ENCODE assay signal across 10 cellular contexts in the genomic region with DNA sequence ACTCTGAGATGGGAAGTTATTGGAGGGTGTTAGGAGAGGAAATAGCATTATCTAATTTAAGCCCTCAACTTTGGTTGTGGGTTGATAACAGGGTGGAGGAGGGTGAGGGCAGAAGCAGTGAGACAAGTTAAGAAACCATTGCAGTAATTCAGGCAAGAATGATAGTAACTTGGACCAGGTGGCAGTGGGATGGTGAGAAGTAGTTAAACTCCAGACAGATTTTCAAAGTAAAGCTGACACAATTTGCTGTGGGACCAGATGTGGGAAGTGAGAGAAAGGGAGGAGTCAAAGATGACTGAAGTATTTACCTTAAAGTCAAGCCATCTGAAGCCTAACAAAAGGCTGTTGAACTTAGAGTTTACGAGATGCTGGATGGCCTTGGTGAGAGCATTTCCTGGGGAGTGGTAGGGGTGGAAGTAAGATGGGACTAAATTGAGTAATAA.
DNase-seq lines count a peak whose midpoint lies in the region; ATAC-seq and TF ChIP-seq lines count a peak whose summit lies in the region.
"Had no signal": no experiment of that assay in that cellular context is flagged by ENCODE, and none has a peak within 500 bp of the region (broad histone marks: within the 10 kb centered on the region; RNA-seq: fewer than 3 reads in every experiment).

No MANE protein-coding gene starts in this region.

- in situ Hi-C loops in brain microvascular endothelial cell (cut with HindIII; ENCODE audit: low pct_ligation_motif_present, low sequenced_read_pairs): no loop called here

- no peaks in the 10 kb centered on the region for H3K36me3 ChIP-seq in brain microvascular endothelial cell (replicated peaks)

- H3K27ac Mint-ChIP-seq in neural crest cell (ENCODE audit: unreplicated experiment) (peak overlapping the region; percentile 31), osteocyte (ENCODE audit: unreplicated experiment) (no peak overlapping the region)

- no peaks in the 10 kb centered on the region for H3K9me3 Mint-ChIP-seq in activated T-cell treated with anti-CD3 and anti-CD28 coated beads, Interleukin-2, amount 50 U/mL, for 4 hours
- H3K9me3 Mint-ChIP-seq in neural crest cell: peaks cover 5% of the 10 kb centered on the region
- no peaks in the 10 kb centered on the region for H3K9me3 Mint-ChIP-seq in osteocyte (ENCODE audit: unreplicated experiment)

- H3K36me3 Mint-ChIP-seq in activated T-cell treated with anti-CD3 and anti-CD28 coated beads, Interleukin-2, amount 50 U/mL, for 4 hours (ENCODE audit: insufficient read depth): no peaks in the 10 kb centered on the region
- no peaks in the 10 kb centered on the region for H3K36me3 Mint-ChIP-seq in neural crest cell (ENCODE audit: low read depth)
- no peaks in the 10 kb centered on the region for H3K36me3 Mint-ChIP-seq in osteocyte (ENCODE audit: unreplicated experiment)

- H3K27me3 ChIP-seq in brain microvascular endothelial cell (replicated peaks): no peaks in the 10 kb centered on the region

- no peak overlapping the region for H3K4me3 ChIP-seq in brain microvascular endothelial cell (ENCODE audit: low read depth, low read length)

- no peak overlapping the region for H3K27ac ChIP-seq in brain microvascular endothelial cell

- DNase-seq in activated T-cell treated with anti-CD3 and anti-CD28 coated beads, Interleukin-2, amount 50 U/mL, for 4 hours: no peak
- no peak for DNase-seq in activated T-cell treated with anti-CD3 and anti-CD28 coated beads, Interleukin-2, amount 50 U/mL, for 48 hours
- DNase-seq in neural crest cell (ENCODE audit: low read depth, low spot score) (no peak), osteocyte (ENCODE audit: extremely low spot score, unreplicated experiment) (no peak), brain microvascular endothelial cell (no peak)
- DNase-seq: mesendoderm, NCI-H1436 treated with DMSO at 0.1 percent for 48 hours had no signal

- peak in 1 of 2 donors; percentile 14 for ATAC-seq in activated T-cell treated with anti-CD3 and anti-CD28 coated beads, Interleukin-2, amount 50 U/mL, for 4 hours
- ATAC-seq in GM21786 (IDR thresholded peaks at IDR 0.05; ENCODE audit: unreplicated experiment) (peak; percentile 46), HG03565 (IDR thresholded peaks at IDR 0.05; ENCODE audit: unreplicated experiment) (peak; percentile 30), SK-N-SH treated with all-trans-retinoic acid at 6 μM for 48 hours (no peak)

- no peak for TF ChIP-seq CTCF in neural crest cell (conservative IDR thresholded peaks at IDR 0.05)
- TF ChIP-seq CTCF in osteocyte (IDR thresholded peaks at IDR 0.05): no peak
- no peak for TF ChIP-seq CTCF in brain microvascular endothelial cell (IDR thresholded peaks at IDR 0.05; ENCODE audit: low read depth, low read length, missing control alignments)

- peaks cover 55% of the 10 kb centered on the region for H3K4me1 Mint-ChIP-seq in activated T-cell treated with anti-CD3 and anti-CD28 coated beads, Interleukin-2, amount 50 U/mL, for 4 hours (ENCODE audit: low read depth)
- H3K4me1 Mint-ChIP-seq in neural crest cell: peaks cover 16% of the 10 kb centered on the region
- H3K4me1 Mint-ChIP-seq in osteocyte (ENCODE audit: unreplicated experiment): peaks cover 20% of the 10 kb centered on the region

- peak overlapping the region; percentile 52 for H3K4me3 Mint-ChIP-seq in activated T-cell treated with anti-CD3 and anti-CD28 coated beads, Interleukin-2, amount 50 U/mL, for 4 hours
- H3K4me3 Mint-ChIP-seq in neural crest cell (no peak overlapping the region), osteocyte (ENCODE audit: unreplicated experiment) (no peak overlapping the region)

- no peaks in the 10 kb centered on the region for H3K27me3 Mint-ChIP-seq in activated T-cell treated with anti-CD3 and anti-CD28 coated beads, Interleukin-2, amount 50 U/mL, for 4 hours (ENCODE audit: low read depth)
- H3K27me3 Mint-ChIP-seq in neural crest cell (ENCODE audit: low read depth): no peaks in the 10 kb centered on the region
- no peaks in the 10 kb centered on the region for H3K27me3 Mint-ChIP-seq in osteocyte (ENCODE audit: unreplicated experiment)

TF ChIP-seq in SK-N-SH treated with all-trans-retinoic acid at 6 μM for 48 hours, 23 proteins besides CTCF, POLR2A, EP300 and RAD21:
- TF ChIP-seq, protein P1, sequence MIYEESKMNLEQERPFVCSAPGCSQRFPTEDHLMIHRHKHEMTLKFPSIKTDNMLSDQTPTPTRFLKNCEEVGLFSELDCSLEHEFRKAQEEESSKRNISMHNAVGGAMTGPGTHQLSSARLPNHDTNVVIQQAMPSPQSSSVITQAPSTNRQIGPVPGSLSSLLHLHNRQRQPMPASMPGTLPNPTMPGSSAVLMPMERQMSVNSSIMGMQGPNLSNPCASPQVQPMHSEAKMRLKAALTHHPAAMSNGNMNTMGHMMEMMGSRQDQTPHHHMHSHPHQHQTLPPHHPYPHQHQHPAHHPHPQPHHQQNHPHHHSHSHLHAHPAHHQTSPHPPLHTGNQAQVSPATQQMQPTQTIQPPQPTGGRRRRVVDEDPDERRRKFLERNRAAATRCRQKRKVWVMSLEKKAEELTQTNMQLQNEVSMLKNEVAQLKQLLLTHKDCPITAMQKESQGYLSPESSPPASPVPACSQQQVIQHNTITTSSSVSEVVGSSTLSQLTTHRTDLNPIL (CRISPR knock-in tag; IDR thresholded peaks at IDR 0.05; ENCODE audit: low read depth): no peak
- TF ChIP-seq, protein P2, sequence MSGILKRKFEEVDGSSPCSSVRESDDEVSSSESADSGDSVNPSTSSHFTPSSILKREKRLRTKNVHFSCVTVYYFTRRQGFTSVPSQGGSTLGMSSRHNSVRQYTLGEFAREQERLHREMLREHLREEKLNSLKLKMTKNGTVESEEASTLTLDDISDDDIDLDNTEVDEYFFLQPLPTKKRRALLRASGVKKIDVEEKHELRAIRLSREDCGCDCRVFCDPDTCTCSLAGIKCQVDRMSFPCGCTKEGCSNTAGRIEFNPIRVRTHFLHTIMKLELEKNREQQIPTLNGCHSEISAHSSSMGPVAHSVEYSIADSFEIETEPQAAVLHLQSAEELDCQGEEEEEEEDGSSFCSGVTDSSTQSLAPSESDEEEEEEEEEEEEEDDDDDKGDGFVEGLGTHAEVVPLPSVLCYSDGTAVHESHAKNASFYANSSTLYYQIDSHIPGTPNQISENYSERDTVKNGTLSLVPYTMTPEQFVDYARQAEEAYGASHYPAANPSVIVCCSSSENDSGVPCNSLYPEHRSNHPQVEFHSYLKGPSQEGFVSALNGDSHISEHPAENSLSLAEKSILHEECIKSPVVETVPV (CRISPR knock-in tag; IDR thresholded peaks at IDR 0.05): no peak
- TF ChIP-seq ZFP3 (CRISPR knock-in tag; IDR thresholded peaks at IDR 0.05): no peak
TF ChIP-seq in SK-N-SH treated with all-trans-retinoic acid at 6 μM for 48 hours: peak in this region for 0.
